In the genomic region with DNA sequence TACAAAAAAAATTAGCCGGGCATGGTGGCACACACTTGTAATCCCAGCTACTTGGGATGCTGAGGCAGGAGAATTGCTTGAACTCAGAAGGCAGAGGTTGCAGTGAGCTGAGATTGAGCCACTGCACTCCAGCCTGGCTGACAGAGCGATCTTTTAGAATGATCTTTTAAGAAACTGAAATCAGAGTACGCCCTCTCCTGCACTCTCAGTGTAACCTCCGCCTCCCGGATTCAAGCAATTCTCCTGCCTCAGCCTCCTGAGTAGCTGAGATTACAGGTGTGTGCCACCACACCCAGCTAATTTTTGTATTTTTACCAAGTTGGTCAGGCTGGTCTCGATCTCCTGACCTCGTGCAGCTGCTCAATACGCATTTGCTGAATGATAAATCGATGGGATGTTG, we compare ENCODE assay signal across 7 cellular contexts. TPM values are rescaled to one million over a fixed set of nuclear protein-coding genes. Genes with fewer than 3 reads are reported as not detected.
"Had no signal": no experiment of that assay in that cellular context is flagged by ENCODE, and none has a peak within 500 bp of the region (broad histone marks: within the 10 kb centered on the region; RNA-seq: fewer than 3 reads in every experiment).

No MANE protein-coding gene starts in this region.

RNA-seq across cellular contexts. Expression of gene RIIAD1, which starts 12.7 kb away (rescaled TPM):
- total RNA-seq: M059J, OCI-LY7, PC-9, RPMI7951, SJCRH30, SK-MEL-5 had no signal

RNA-seq across cellular contexts. Expression of gene CELF3, which starts 17.4 kb away (rescaled TPM):
- total RNA-seq: M059J, OCI-LY7, PC-9, Right ventricle myocardium inferior, RPMI7951, SJCRH30, SK-MEL-5 had no signal
